In the genomic region with DNA sequence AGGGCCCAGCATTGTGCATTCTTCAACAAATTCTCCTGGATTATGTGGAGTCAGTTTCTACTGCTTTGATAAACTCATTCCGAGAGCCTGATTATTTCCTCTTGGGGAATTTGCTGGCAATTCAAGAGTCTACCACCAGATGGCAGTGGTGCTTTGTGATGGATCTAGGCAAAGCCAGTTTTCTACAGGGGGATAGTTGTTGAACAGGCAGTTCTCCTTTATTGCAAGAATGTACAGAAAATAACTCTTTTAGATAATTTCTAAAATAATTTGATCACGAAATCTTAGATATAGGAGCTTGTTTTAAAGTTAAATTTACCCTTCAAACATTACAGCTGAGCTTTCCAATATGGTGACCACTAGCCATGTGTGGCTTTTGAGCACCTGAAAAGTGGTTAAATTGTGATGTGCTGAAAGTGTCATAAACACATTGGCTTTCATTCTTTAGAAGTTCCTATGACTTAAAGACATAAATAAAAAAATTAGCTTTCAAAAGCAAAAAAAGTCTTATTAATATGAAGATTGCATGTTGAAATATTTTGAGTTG, we compare ENCODE assay signal across 8 cellular contexts.
DNase-seq lines count a peak whose midpoint lies in the region; FAIRE-seq and TF ChIP-seq lines count a peak whose summit lies in the region.

No MANE protein-coding gene starts in this region.

- no peak overlapping the region for H2AFZ ChIP-seq in keratinocyte (ENCODE audit: control insufficient read depth, low read length)

- DNase-seq in NCI-H524 (lab: John Stamatoyannopoulos, UW) (peak; percentile 43 to 69), NCI-H524 treated with DMSO at 0.1 percent for 48 hours (lab: John Stamatoyannopoulos, UW) (no peak), NCI-H1092 (lab: John Stamatoyannopoulos, UW) (peak; percentile 21), T follicular helper cell (ENCODE audit: low read depth) (peak; percentile 37), adrenal gland (peak; percentile 52 to 89 (median 71)), keratinocyte (ENCODE audit: low read depth, low spot score) (no peak), middle frontal gyrus (ENCODE audit: extremely low spot score, low spot score) (no peak)
- peak; percentile 37 to 56 for DNase-seq in stimulated activated CD4-positive, alpha-beta T cell treated with anti-CD3 and anti-CD28 coated beads, Interleukin-4, amount 100 ng/mL, for 4 hours

- peak; percentile 76 to 94 (median 88) for TF ChIP-seq CTCF in adrenal gland (IDR thresholded peaks at IDR 0.05)
- TF ChIP-seq CTCF in keratinocyte (optimal IDR thresholded peaks at IDR 0.05 in 1 of 3, IDR thresholded peaks at IDR 0.05 in 1 of 3, conservative IDR thresholded peaks at IDR 0.05 in 1 of 3; ENCODE audit: extremely low read depth in 1 of 3, insufficient read depth in 2 of 3, low read length in 3 of 3): peak in 2 of 3 experiments; percentile 77 to 88

- H3K4me3 ChIP-seq in adrenal gland: no peak overlapping the region
- no peak overlapping the region for H3K4me3 ChIP-seq in keratinocyte (ENCODE audit: control insufficient read depth in 2 of 3, extremely low read depth in 1 of 3, insufficient read depth in 2 of 3, low read depth in 1 of 3, low read length in 3 of 3)

- H3K27ac ChIP-seq in adrenal gland (no peak overlapping the region), keratinocyte (ENCODE audit: control insufficient read depth, insufficient read depth, low read length) (no peak overlapping the region)

- no peaks in the 10 kb centered on the region for H4K20me1 ChIP-seq in keratinocyte (ENCODE audit: control insufficient read depth, extremely low read depth, insufficient read depth, low read length)

- dilution Hi-C loops in keratinocyte (cut with MboI; ENCODE audit: extremely low pct_ligation_motif_present, low sequenced_read_pairs): no loop called here

- TF ChIP-seq POLR2A in adrenal gland (IDR thresholded peaks at IDR 0.05): no peak

- no peaks in the 10 kb centered on the region for H3K4me1 ChIP-seq in adrenal gland (replicated peaks in 1 of 2)
- H3K4me1 ChIP-seq in keratinocyte (ENCODE audit: control insufficient read depth, extremely low read depth, insufficient read depth, low read length): peaks cover 54% of the 10 kb centered on the region

- no peaks in the 10 kb centered on the region for H3K79me2 ChIP-seq in keratinocyte (ENCODE audit: control insufficient read depth, insufficient read depth, low read length)

- H3K27me3 ChIP-seq in adrenal gland: no peaks in the 10 kb centered on the region
- no peaks in the 10 kb centered on the region for H3K27me3 ChIP-seq in keratinocyte (ENCODE audit: control insufficient read depth, extremely low read depth, insufficient read depth, low read length)

- 25 to 61% (median 41%) methylated on average over 2 of the region's 2 CpGs for WGBS in adrenal gland, 4 donors

- H3K9me3 ChIP-seq in adrenal gland (replicated peaks in 1 of 3) (no peaks in the 10 kb centered on the region), keratinocyte (ENCODE audit: control insufficient read depth, low read depth, low read length) (no peaks in the 10 kb centered on the region)

- intact Hi-C loops in adrenal gland (cut with DNase I): no loop called here

- no peaks in the 10 kb centered on the region for H3K9me1 ChIP-seq in keratinocyte (ENCODE audit: control insufficient read depth, extremely low read depth, insufficient read depth, low read length)

- peak; percentile 90 for FAIRE-seq in keratinocyte (lab: Jason Lieb, UNC)

- no peak overlapping the region for H3K4me2 ChIP-seq in keratinocyte (ENCODE audit: control insufficient read depth, extremely low read depth, insufficient read depth, low read depth, low read length)

- no peak overlapping the region for H3K9ac ChIP-seq in keratinocyte (ENCODE audit: control insufficient read depth, extremely low read depth, insufficient read depth, low read length)

- no peaks in the 10 kb centered on the region for H3K36me3 ChIP-seq in adrenal gland (replicated peaks in 1 of 2)
- no peaks in the 10 kb centered on the region for H3K36me3 ChIP-seq in keratinocyte (ENCODE audit: control insufficient read depth in 2 of 2, extremely low read depth in 1 of 2, insufficient read depth in 2 of 2, low read length in 2 of 2)

Comparison
In these comparisons a context has a peak if more than half of its experiments do, and no peak if none do; other contexts are left out.
1. DNase-seq: peak in NCI-H524 (2 of 2), NCI-H1092 (single experiment), T follicular helper cell (single experiment), adrenal gland (7 of 7) and stimulated activated CD4-positive, alpha-beta T cell treated with anti-CD3 and anti-CD28 coated beads, Interleukin-4, amount 100 ng/mL, for 4 hours (2 of 2); none in NCI-H524 treated with DMSO at 0.1 percent for 48 hours (single experiment), keratinocyte (single experiment) and middle frontal gyrus (single experiment).